In genomic region chr16:19843371-19843770, GRCh38 we compare ENCODE assay signal across 1 cellular context.
TF ChIP-seq lines count a peak whose summit lies in the region.

No MANE protein-coding gene starts in this region.

TF ChIP-seq in IMR-90, 13 proteins besides CTCF, POLR2A, EP300 and RAD21 (continued from another document):
- TF ChIP-seq CEBPB (IDR thresholded peaks at IDR 0.05; ENCODE audit: low read depth, low read length), result no peak
- TF ChIP-seq RFX5 (IDR thresholded peaks at IDR 0.05; ENCODE audit: low read depth, low read length), result no peak
- no peak for TF ChIP-seq SMC3 (IDR thresholded peaks at IDR 0.05; ENCODE audit: low read depth, low read length)
- no peak for TF ChIP-seq ELK1 (IDR thresholded peaks at IDR 0.05; ENCODE audit: borderline replicate concordance, low read depth, low read length)
- TF ChIP-seq RCOR1 (IDR thresholded peaks at IDR 0.05; ENCODE audit: insufficient replicate concordance, low read length), result no peak
- no peak for TF ChIP-seq NFE2L2 (IDR thresholded peaks at IDR 0.05; ENCODE audit: low read depth, low read length)
- TF ChIP-seq MAFK (IDR thresholded peaks at IDR 0.05; ENCODE audit: low read depth, low read length), result no peak
- no peak for TF ChIP-seq USF2 (IDR thresholded peaks at IDR 0.05; ENCODE audit: low read depth, low read length)
- no peak for TF ChIP-seq CHD1 (IDR thresholded peaks at IDR 0.05; ENCODE audit: low read depth, low read length)
- no peak for TF ChIP-seq BHLHE40 (IDR thresholded peaks at IDR 0.05; ENCODE audit: low read depth, low read length)
